In the genomic region with DNA sequence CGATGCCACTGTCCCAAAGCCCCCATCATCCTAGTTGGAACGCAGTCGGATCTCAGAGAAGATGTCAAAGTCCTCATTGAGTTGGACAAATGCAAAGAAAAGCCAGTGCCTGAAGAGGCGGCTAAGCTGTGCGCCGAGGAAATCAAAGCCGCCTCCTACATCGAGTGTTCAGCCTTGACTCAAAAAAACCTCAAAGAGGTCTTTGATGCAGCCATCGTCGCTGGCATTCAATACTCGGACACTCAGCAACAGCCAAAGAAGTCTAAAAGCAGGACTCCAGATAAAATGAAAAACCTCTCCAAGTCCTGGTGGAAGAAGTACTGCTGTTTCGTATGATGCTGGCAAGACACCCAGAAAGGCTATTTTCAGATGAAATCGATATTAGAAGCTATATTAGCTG, we compare ENCODE assay signal across 18 cellular contexts.
"Had no signal": no experiment of that assay in that cellular context is flagged by ENCODE, and none has a peak within 500 bp of the region (broad histone marks: within the 10 kb centered on the region; RNA-seq: fewer than 3 reads in every experiment).

No MANE protein-coding gene starts in this region.

- H3K4me1 ChIP-seq: foreskin keratinocyte had no signal

- H3K4me3 Mint-ChIP-seq: dendritic cell treated with granulocyte-macrophage colony-stimulating factor and Interleukin-4, amounts not matched to agents 40 ng/mL and 50 ng/mL, for 4 days; endodermal cell; naive thymus-derived CD4-positive, alpha-beta T cell; nephron progenitor cell had no signal

- H3K9me3 Mint-ChIP-seq: dendritic cell treated with granulocyte-macrophage colony-stimulating factor and Interleukin-4, amounts not matched to agents 40 ng/mL and 50 ng/mL, for 4 days; endodermal cell; naive thymus-derived CD4-positive, alpha-beta T cell; nephron progenitor cell had no signal

- H3K4me3 ChIP-seq: heart left ventricle, lung, smooth muscle cell, upper lobe of left lung, vagina had no signal

- ATAC-seq: foreskin keratinocyte; heart left ventricle; left colon; left ventricle myocardium superior; naive thymus-derived CD4-positive, alpha-beta T cell; right cardiac atrium had no signal

- DNase-seq: erythroblast; foreskin keratinocyte; heart left ventricle; hippocampal formation; left colon; left ventricle myocardium superior; mesendoderm; naive thymus-derived CD4-positive, alpha-beta T cell; nephron progenitor cell; right cardiac atrium; stimulated activated CD4-positive, alpha-beta T cell treated with anti-CD3 and anti-CD28 coated beads, Interleukin-2, amount 100 ng/mL, for 48 hours; stimulated activated naive CD4-positive, alpha-beta T cell treated with Interleukin-2 at 50 U/mL for 16 hours; upper lobe of left lung had no signal

- H3K27me3 ChIP-seq: heart left ventricle, upper lobe of left lung, vagina had no signal

- H3K9me3 ChIP-seq: heart left ventricle, upper lobe of left lung, vagina had no signal

- H3K4me2 ChIP-seq: smooth muscle cell had no signal

- H3K27ac Mint-ChIP-seq: endodermal cell, nephron progenitor cell had no signal

- H3K27ac ChIP-seq: foreskin keratinocyte, heart left ventricle, upper lobe of left lung, vagina had no signal
